Comparison of ENCODE assay signal across 8 cellular contexts in the genomic region with DNA sequence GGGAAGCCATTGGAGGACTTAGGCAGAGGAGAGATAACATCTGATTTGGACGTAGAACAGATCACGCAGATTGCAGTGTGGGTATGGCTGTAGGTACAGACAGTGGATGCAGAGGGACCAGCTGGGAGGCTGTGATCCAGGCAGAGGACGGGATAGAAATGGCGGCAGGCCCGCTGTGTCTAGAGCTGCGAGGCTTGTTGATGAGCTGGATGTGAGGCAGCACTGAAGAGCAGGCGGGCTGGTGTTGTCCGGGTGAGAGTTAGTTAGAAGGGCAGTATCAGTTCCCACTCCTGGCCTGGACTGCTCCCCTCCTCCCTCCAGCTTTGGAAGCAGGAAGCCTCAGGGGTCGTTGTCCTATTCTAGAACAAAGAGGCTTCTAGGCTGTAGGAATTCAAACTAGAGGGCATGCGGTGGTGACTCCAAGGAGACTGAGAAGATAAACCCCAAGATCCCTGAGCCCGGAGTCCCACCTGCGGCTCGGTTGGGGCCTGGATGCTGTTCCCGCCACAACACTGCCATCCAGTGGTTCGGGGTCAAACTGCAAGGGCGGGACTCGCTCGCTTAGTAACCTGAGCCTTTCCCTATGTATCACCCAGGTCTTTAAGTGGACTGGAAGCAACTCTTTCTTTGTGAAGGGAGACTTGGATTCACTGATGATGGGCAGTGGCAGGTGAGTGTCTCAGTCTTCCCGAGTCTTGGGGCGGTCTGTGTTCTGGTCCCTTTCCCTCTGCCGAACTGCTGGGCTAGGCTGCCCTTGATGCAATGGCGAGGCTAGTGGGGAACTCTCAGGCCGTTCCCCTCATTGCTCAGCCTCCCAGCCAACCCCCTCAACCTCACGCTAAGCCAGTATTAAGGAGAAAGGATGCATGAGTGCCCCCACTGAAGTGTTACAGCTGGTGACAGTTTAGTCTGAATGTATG. TPM values are rescaled to one million over a fixed set of nuclear protein-coding genes. Genes with fewer than 3 reads are reported as not detected.
A peak's percentile ranks its signal among the peaks of the same experiment; 100 is the strongest.
DNase-seq lines count a peak whose midpoint lies in the region; ATAC-seq and TF ChIP-seq lines count a peak whose summit lies in the region.

No MANE protein-coding gene starts in this region.

- no peaks in the 10 kb centered on the region for H3K79me2 ChIP-seq in KMS-11 (ENCODE audit: insufficient read depth, low read depth)
- H3K79me2 ChIP-seq in PC-9 (ENCODE audit: low read depth) = no peaks in the 10 kb centered on the region
- H3K79me2 ChIP-seq in fibroblast of lung (ENCODE audit: control insufficient read depth, insufficient read depth, low read length) = no peaks in the 10 kb centered on the region

- no peaks in the 10 kb centered on the region for H3K27me3 Mint-ChIP-seq in naive thymus-derived CD8-positive, alpha-beta T cell

- peak overlapping the region; percentile 53 to 91 (median 88) for H3K27ac Mint-ChIP-seq in naive thymus-derived CD8-positive, alpha-beta T cell

- POLR2A ChIA-PET in PC-9 (lab: Charles Lee; ENCODE audit: unreplicated experiment) = no interaction called here
- POLR2A ChIA-PET in naive thymus-derived CD8-positive, alpha-beta T cell (lab: Charles Lee) = interaction anchor here (0.5 kb wide), 1 partner anchor 60 kb away, joined by 4 read pairs; no protein-coding TSS in a partner anchor

- H3K27me3 ChIP-seq in KMS-11 (ENCODE audit: insufficient read depth, low read depth) (no peaks in the 10 kb centered on the region), PC-9 (ENCODE audit: insufficient read depth, low read depth) (no peaks in the 10 kb centered on the region), fibroblast of lung (ENCODE audit: control insufficient read depth, insufficient read depth, low read length) (no peaks in the 10 kb centered on the region)

- peaks cover 9 to 28% (median 17%) of the 10 kb centered on the region in 4 donors for H3K4me1 Mint-ChIP-seq in naive thymus-derived CD8-positive, alpha-beta T cell

- no peak overlapping the region for H3K9ac ChIP-seq in KMS-11
- H3K9ac ChIP-seq in fibroblast of lung (ENCODE audit: insufficient read depth, low read length) = no peak overlapping the region

- peaks cover 2 to 33% (median 4%) of the 10 kb centered on the region in 3 donors for H3K36me3 Mint-ChIP-seq in naive thymus-derived CD8-positive, alpha-beta T cell

- TF ChIP-seq CTCF in GM12875 (IDR thresholded peaks at IDR 0.05; ENCODE audit: borderline replicate concordance, insufficient read depth, low read depth, low read length) (peak; percentile 96), KMS-11 (conservative IDR thresholded peaks at IDR 0.05; ENCODE audit: low read depth, low read length) (peak; percentile 96), PC-9 (conservative IDR thresholded peaks at IDR 0.05) (peak; percentile 94), fibroblast of lung (conservative IDR thresholded peaks at IDR 0.05 in 1 of 2, IDR thresholded peaks at IDR 0.05 in 1 of 2; ENCODE audit: low read depth in 1 of 2, low read length in 2 of 2) (peak; percentile 96 to 99)

- peak; percentile 85 to 87 for ATAC-seq in naive thymus-derived CD8-positive, alpha-beta T cell
- no peak for ATAC-seq in HG03139 (IDR thresholded peaks at IDR 0.05; ENCODE audit: unreplicated experiment)

- H3K4me1 ChIP-seq in KMS-11 (ENCODE audit: low read depth, poor library complexity, severe bottlenecking) = peaks cover 5% of the 10 kb centered on the region
- H3K4me1 ChIP-seq in PC-9 (replicated peaks; ENCODE audit: insufficient read depth) = no peaks in the 10 kb centered on the region; the same call in 1 of the 2 replicates
- H3K4me1 ChIP-seq in fibroblast of lung (ENCODE audit: control insufficient read depth, extremely low read depth, insufficient read depth, low read length) = peaks cover 6% of the 10 kb centered on the region

- H3F3A ChIP-seq in PC-9 (ENCODE audit: insufficient read depth, low read depth) = no peaks in the 10 kb centered on the region

- no peaks in the 10 kb centered on the region for H3K9me3 Mint-ChIP-seq in naive thymus-derived CD8-positive, alpha-beta T cell

- intact Hi-C loops in PC-9 (cut with micrococcal nuclease; ENCODE audit: unreplicated experiment) = loop anchor here (1.0 to 10.0 kb wide), 3 partner anchors 95 to 382 kb away; no protein-coding TSS in a partner anchor

- peak overlapping the region in 6 of 10 donors; percentile 18 to 73 (median 41) for H3K4me3 Mint-ChIP-seq in naive thymus-derived CD8-positive, alpha-beta T cell

- no peaks in the 10 kb centered on the region for H3K36me3 ChIP-seq in KMS-11 (ENCODE audit: insufficient read depth)
- no peaks in the 10 kb centered on the region for H3K36me3 ChIP-seq in PC-9 (ENCODE audit: low read depth)
- H3K36me3 ChIP-seq in fibroblast of lung (ENCODE audit: control insufficient read depth, insufficient read depth, low read length) = no peaks in the 10 kb centered on the region

- H3K9me2 ChIP-seq in PC-9 (ENCODE audit: insufficient read depth) = no peaks in the 10 kb centered on the region

- H3K27ac ChIP-seq in KMS-11 = no peak overlapping the region
- no peak overlapping the region for H3K27ac ChIP-seq in PC-9
- no peak overlapping the region for H3K27ac ChIP-seq in fibroblast of lung (ENCODE audit: insufficient read depth, low read length)

- no peaks in the 10 kb centered on the region for H4K20me1 ChIP-seq in KMS-11 (ENCODE audit: insufficient read depth)
- no peaks in the 10 kb centered on the region for H4K20me1 ChIP-seq in PC-9 (ENCODE audit: insufficient read depth)
- H4K20me1 ChIP-seq in fibroblast of lung (ENCODE audit: control insufficient read depth, extremely low read depth, insufficient read depth, low read length) = no peaks in the 10 kb centered on the region

- CTCF ChIA-PET in PC-9 (lab: Charles Lee) = interaction anchor here (0.6 to 1.3 kb wide), 7 partner anchors 14 to 432 kb away, joined by 3 to 5 read pairs (median 3); no protein-coding TSS in a partner anchor

- peak overlapping the region; percentile 44; the same call in 1 of the 2 replicates for H3K4me2 ChIP-seq in KMS-11
- peak overlapping the region; percentile 43 for H3K4me2 ChIP-seq in PC-9
- peak overlapping the region; percentile 88 for H3K4me2 ChIP-seq in fibroblast of lung (ENCODE audit: extremely low read depth, insufficient read depth, low read length)

- H2AFZ ChIP-seq in KMS-11 (ENCODE audit: low read depth) = peak overlapping the region; percentile 58; the same call in 1 of the 2 replicates
- H2AFZ ChIP-seq in PC-9 = peak overlapping the region; percentile 68; the same call in 1 of the 2 replicates
- H2AFZ ChIP-seq in fibroblast of lung (ENCODE audit: low read length) = peak overlapping the region; percentile 74

- DNase-seq in PC-9 (peak; percentile 66 to 91), fibroblast of lung (ENCODE audit: low read depth in 2 of 2) (peak; percentile 62 to 74)
- peak; percentile 92 to 93 for DNase-seq in activated T-cell treated with anti-CD3 and anti-CD28 coated beads, Interleukin-2, amount 50 U/mL, for 48 hours
- peak; percentile 63 to 86 (median 77) for DNase-seq in naive thymus-derived CD8-positive, alpha-beta T cell
- DNase-seq in stimulated activated CD8-positive, alpha-beta memory T cell treated with anti-CD3 and anti-CD28 coated beads, Interleukin-7, amount 100 ng/mL, for 48 hours (ENCODE audit: extremely low read depth in 1 of 2, low read depth in 1 of 2) = peak; percentile 50 to 61

- H3K4me3 ChIP-seq in GM12875 (ENCODE audit: low read depth, low read length) (no peak overlapping the region), KMS-11 (IDR thresholded peaks at IDR 0.05; ENCODE audit: insufficient read depth, low read depth, low read length) (no peak overlapping the region), PC-9 (no peak overlapping the region), fibroblast of lung (replicated peaks in 1 of 4; ENCODE audit: control extremely low read depth in 1 of 4, insufficient read depth in 1 of 4, low read depth in 3 of 4, low read length in 4 of 4) (peak overlapping the region in 1 of 4 experiments; percentile 36)

- BruUV-seq in PC-9 (replicated peaks; lab: Mats Ljungman, UMichigan) = no TSS peak

- H3K9me3 ChIP-seq in PC-9 (ENCODE audit: insufficient read depth, low read depth) (no peaks in the 10 kb centered on the region), fibroblast of lung (ENCODE audit: control insufficient read depth, insufficient read depth, low read depth, low read length) (no peaks in the 10 kb centered on the region)

RNA-seq across cellular contexts. Expression of a gene that starts 11.2 kb away (rescaled TPM):
- total RNA-seq in PC-9 (2021) (not detected in 2 replicates), fibroblast of lung (under 0.01 TPM in 1 of 2 replicates, not detected in the other)
- polyA plus RNA-seq in fibroblast of lung = 0.09 TPM in 2 replicates
- 0.06 TPM in 1 of 2 replicates, not detected in the other for polyA plus RNA-seq in fibroblast of lung (2012)
- not detected in 2 replicates for polyA minus RNA-seq in fibroblast of lung (ENCODE audit: low replicate concordance)
- not detected for total RNA-seq in naive thymus-derived CD8-positive, alpha-beta T cell
- under 1 TPM; 0.17 to 0.23 (median 0.20) TPM for polyA plus RNA-seq in naive thymus-derived CD8-positive, alpha-beta T cell
